ENCODE assay signal across 8 cellular contexts in genomic region chr2:176653856-176654443, GRCh38.
A peak's percentile ranks its signal among the peaks of the same experiment; 100 is the strongest.
DNase-seq lines count a peak whose midpoint lies in the region; ATAC-seq lines count a peak whose summit lies in the region.

No MANE protein-coding gene starts in this region.

- intact Hi-C loops in right cardiac atrium (cut with DNase I), result loop anchor here in 3 of 4 donors (5.0 to 10.0 kb wide), 2 partner anchors 161 to 163 kb away; no protein-coding TSS in a partner anchor
- intact Hi-C loops in sciatic nerve (cut with DNase I), result no loop called here

- H3K27me3 ChIP-seq in adipocyte (replicated peaks; ENCODE audit: control insufficient read depth, insufficient read depth, low read length), result no peaks in the 10 kb centered on the region
- peaks cover 4% of the 10 kb centered on the region for H3K27me3 ChIP-seq in right cardiac atrium (ENCODE audit: control insufficient read depth, insufficient read depth)

- peak overlapping the region; percentile 32 for H3K9ac ChIP-seq in adipocyte (ENCODE audit: low read length)

- in situ Hi-C loops in Caki2 (cut with HindIII; ENCODE audit: low pct_unique_long_range_greater_than_20kb, low sequenced_read_pairs), result loop anchor here (25.0 kb wide), 1 partner anchor 483 kb away; no protein-coding TSS in a partner anchor

- no peaks in the 10 kb centered on the region for H3K36me3 ChIP-seq in adipocyte (ENCODE audit: control insufficient read depth, insufficient read depth, low read length, severe bottlenecking)

- 21% methylated on average over 10 of the region's 10 CpGs for WGBS in right cardiac atrium

- no peak overlapping the region for H3K27ac ChIP-seq in right cardiac atrium (ENCODE audit: low read length)

- H3K4me1 ChIP-seq in adipocyte (ENCODE audit: control insufficient read depth, insufficient read depth, low read length) (peaks cover 14% of the 10 kb centered on the region), right cardiac atrium (ENCODE audit: control insufficient read depth, insufficient read depth, low read length) (no peaks in the 10 kb centered on the region)

- DNase-seq in Caki2 (ENCODE audit: low read depth) (peak; percentile 77), NCI-H526 treated with DMSO at 0.1 percent for 48 hours (lab: John Stamatoyannopoulos, UW) (peak; percentile 80), adipocyte (ENCODE audit: low read depth) (peak; percentile 51), right cardiac atrium (peak; percentile 68 to 79 (median 76)), sciatic nerve (ENCODE audit: low spot score) (peak; percentile 66), middle frontal gyrus (ENCODE audit: extremely low spot score, low spot score) (no peak)

- H3K4me3 ChIP-seq in adipocyte (ENCODE audit: low read length), result no peak overlapping the region
- no peak overlapping the region for H3K4me3 ChIP-seq in right cardiac atrium (ENCODE audit: low read length)

- ATAC-seq in GM19043 (IDR thresholded peaks at IDR 0.05; ENCODE audit: low read depth, unreplicated experiment), result peak; percentile 79
- ATAC-seq in HG03280 (IDR thresholded peaks at IDR 0.05; ENCODE audit: unreplicated experiment), result peak; percentile 80
- ATAC-seq in right cardiac atrium, result peak; percentile 84 to 88
- peak; percentile 87 for ATAC-seq in sciatic nerve

- no peaks in the 10 kb centered on the region for H3K9me3 ChIP-seq in adipocyte (ENCODE audit: control insufficient read depth, low read length)
- H3K9me3 ChIP-seq in right cardiac atrium (ENCODE audit: control insufficient read depth, low read length), result no peaks in the 10 kb centered on the region
